In the genomic region with DNA sequence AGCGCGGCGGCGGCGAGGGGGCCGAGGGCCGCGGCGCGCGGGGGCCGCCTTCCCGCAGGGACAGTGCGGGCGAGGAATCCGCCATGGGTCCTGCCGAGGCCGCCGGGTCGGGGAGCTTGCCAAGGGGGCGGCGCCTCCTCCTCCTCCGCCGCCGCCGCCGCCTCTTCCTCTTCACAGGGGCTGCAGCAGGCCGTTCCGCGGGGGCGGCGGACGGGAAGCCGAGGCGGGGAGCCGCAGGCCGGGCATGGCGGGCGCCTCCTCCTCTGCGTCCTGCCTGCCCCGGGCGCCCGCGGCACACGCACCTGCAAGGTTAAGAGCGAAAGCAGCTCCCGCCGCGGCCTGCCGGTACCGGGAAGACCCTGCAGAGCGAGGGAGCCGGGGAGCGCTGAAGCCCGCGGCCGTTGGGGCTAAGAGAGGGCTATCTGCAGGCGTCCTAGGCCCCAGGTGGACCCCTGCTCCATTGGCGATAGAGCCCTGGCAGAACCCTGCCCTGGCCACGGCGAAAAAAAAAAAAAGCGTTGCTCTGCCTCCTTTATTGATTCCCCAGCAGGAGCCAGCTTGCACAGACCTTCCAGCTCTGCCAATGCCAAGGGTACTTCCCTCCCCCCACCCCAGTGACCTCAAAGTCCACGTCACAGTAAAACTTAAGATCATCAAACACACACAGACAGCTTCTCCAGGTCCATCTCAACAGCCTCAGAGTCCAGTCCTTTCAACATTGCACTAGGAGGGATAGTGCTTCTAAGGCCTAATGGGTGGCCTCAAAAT, we compare ENCODE assay signal across 1 cellular context.
TF ChIP-seq lines count a peak whose summit lies in the region.

A gene with protein sequence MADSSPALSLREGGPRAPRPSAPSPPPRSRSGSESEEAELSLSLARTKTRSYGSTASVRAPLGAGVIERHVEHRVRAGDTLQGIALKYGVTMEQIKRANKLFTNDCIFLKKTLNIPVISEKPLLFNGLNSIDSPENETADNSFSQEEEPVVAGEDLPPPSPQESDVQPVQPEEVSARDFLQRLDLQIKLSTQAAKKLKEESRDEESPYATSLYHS (minus strand): TSS at position 118 of the 768 bp plus-strand sequence. CDS start 33 bp downstream, at position 85.

TF ChIP-seq in K562, 482 proteins besides CTCF, POLR2A, EP300 and RAD21 (continued from another document and continues in another):
- TF ChIP-seq ZNF696 (CRISPR knock-in tag; conservative IDR thresholded peaks at IDR 0.05), result no peak
- TF ChIP-seq TSC22D4 (tag; IDR thresholded peaks at IDR 0.05), result no peak
- no peak for TF ChIP-seq MYBL2 (IDR thresholded peaks at IDR 0.05; ENCODE audit: low read depth)
- TF ChIP-seq MYBL2 (CRISPR knock-in tag; IDR thresholded peaks at IDR 0.05; ENCODE audit: borderline replicate concordance), result no peak
- TF ChIP-seq SRF (CRISPR knock-in tag; IDR thresholded peaks at IDR 0.05), result no peak
- TF ChIP-seq, protein P1, sequence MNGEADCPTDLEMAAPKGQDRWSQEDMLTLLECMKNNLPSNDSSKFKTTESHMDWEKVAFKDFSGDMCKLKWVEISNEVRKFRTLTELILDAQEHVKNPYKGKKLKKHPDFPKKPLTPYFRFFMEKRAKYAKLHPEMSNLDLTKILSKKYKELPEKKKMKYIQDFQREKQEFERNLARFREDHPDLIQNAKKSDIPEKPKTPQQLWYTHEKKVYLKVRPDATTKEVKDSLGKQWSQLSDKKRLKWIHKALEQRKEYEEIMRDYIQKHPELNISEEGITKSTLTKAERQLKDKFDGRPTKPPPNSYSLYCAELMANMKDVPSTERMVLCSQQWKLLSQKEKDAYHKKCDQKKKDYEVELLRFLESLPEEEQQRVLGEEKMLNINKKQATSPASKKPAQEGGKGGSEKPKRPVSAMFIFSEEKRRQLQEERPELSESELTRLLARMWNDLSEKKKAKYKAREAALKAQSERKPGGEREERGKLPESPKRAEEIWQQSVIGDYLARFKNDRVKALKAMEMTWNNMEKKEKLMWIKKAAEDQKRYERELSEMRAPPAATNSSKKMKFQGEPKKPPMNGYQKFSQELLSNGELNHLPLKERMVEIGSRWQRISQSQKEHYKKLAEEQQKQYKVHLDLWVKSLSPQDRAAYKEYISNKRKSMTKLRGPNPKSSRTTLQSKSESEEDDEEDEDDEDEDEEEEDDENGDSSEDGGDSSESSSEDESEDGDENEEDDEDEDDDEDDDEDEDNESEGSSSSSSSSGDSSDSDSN (IDR thresholded peaks at IDR 0.05; ENCODE audit: borderline replicate concordance in 1 of 2, low read depth in 2 of 2, low read length in 2 of 2), result peak in 1 of 2 experiments; percentile 80; a peak in 2 of 4 replicates
- TF ChIP-seq, protein P2, sequence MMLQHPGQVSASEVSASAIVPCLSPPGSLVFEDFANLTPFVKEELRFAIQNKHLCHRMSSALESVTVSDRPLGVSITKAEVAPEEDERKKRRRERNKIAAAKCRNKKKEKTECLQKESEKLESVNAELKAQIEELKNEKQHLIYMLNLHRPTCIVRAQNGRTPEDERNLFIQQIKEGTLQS (IDR thresholded peaks at IDR 0.05), result no peak
- TF ChIP-seq, protein P2 (CRISPR knock-in tag; conservative IDR thresholded peaks at IDR 0.05), result no peak
- no peak for TF ChIP-seq NFRKB (IDR thresholded peaks at IDR 0.05; ENCODE audit: low read depth)
- TF ChIP-seq, protein P3, sequence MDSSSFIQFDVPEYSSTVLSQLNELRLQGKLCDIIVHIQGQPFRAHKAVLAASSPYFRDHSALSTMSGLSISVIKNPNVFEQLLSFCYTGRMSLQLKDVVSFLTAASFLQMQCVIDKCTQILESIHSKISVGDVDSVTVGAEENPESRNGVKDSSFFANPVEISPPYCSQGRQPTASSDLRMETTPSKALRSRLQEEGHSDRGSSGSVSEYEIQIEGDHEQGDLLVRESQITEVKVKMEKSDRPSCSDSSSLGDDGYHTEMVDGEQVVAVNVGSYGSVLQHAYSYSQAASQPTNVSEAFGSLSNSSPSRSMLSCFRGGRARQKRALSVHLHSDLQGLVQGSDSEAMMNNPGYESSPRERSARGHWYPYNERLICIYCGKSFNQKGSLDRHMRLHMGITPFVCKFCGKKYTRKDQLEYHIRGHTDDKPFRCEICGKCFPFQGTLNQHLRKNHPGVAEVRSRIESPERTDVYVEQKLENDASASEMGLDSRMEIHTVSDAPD (CRISPR knock-in tag; IDR thresholded peaks at IDR 0.05), result no peak
- TF ChIP-seq RB1 (IDR thresholded peaks at IDR 0.05; ENCODE audit: low read depth), result peak; percentile 47; the same call in 1 of the 2 replicates
- no peak for TF ChIP-seq CHD2 (IDR thresholded peaks at IDR 0.05; ENCODE audit: low read depth, low read length)
- TF ChIP-seq, protein P4, sequence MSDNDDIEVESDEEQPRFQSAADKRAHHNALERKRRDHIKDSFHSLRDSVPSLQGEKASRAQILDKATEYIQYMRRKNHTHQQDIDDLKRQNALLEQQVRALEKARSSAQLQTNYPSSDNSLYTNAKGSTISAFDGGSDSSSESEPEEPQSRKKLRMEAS (CRISPR knock-in tag; IDR thresholded peaks at IDR 0.05), result no peak
- TF ChIP-seq POLR2B (IDR thresholded peaks at IDR 0.05; ENCODE audit: low read depth, partially characterized antibody), result no peak
- no peak for TF ChIP-seq MEIS2 (IDR thresholded peaks at IDR 0.05; ENCODE audit: partially characterized antibody)
- TF ChIP-seq ZZZ3 (IDR thresholded peaks at IDR 0.05), result no peak
- TF ChIP-seq MAZ (CRISPR knock-in tag; conservative IDR thresholded peaks at IDR 0.05 in 1 of 2, IDR thresholded peaks at IDR 0.05 in 1 of 2), result peak in 1 of 2 experiments; percentile 37; a peak in 1 of 4 replicates
- no peak for TF ChIP-seq SPI1 (IDR thresholded peaks at IDR 0.05; ENCODE audit: borderline replicate concordance, low read depth, low read length)
- peak; percentile 63; the same call in 1 of the 2 replicates for TF ChIP-seq CTBP1 (IDR thresholded peaks at IDR 0.05; ENCODE audit: borderline replicate concordance)
- TF ChIP-seq EGR1 (conservative IDR thresholded peaks at IDR 0.05), result peak; percentile 82
- no peak; the same call in 1 of the 2 replicates for TF ChIP-seq ZBTB7A (IDR thresholded peaks at IDR 0.05; ENCODE audit: borderline replicate concordance, control insufficient read depth, low read depth, low read length)
- no peak for TF ChIP-seq MAFK (IDR thresholded peaks at IDR 0.05; ENCODE audit: low read length)
- TF ChIP-seq, protein P5, sequence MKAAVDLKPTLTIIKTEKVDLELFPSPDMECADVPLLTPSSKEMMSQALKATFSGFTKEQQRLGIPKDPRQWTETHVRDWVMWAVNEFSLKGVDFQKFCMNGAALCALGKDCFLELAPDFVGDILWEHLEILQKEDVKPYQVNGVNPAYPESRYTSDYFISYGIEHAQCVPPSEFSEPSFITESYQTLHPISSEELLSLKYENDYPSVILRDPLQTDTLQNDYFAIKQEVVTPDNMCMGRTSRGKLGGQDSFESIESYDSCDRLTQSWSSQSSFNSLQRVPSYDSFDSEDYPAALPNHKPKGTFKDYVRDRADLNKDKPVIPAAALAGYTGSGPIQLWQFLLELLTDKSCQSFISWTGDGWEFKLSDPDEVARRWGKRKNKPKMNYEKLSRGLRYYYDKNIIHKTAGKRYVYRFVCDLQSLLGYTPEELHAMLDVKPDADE (conservative IDR thresholded peaks at IDR 0.05; ENCODE audit: control insufficient read depth, low read depth, low read length), result peak; percentile 32; the same call in 1 of the 2 replicates
- TF ChIP-seq HDAC3 (IDR thresholded peaks at IDR 0.05; ENCODE audit: borderline replicate concordance, partially characterized antibody), result no peak
- TF ChIP-seq, protein P6, sequence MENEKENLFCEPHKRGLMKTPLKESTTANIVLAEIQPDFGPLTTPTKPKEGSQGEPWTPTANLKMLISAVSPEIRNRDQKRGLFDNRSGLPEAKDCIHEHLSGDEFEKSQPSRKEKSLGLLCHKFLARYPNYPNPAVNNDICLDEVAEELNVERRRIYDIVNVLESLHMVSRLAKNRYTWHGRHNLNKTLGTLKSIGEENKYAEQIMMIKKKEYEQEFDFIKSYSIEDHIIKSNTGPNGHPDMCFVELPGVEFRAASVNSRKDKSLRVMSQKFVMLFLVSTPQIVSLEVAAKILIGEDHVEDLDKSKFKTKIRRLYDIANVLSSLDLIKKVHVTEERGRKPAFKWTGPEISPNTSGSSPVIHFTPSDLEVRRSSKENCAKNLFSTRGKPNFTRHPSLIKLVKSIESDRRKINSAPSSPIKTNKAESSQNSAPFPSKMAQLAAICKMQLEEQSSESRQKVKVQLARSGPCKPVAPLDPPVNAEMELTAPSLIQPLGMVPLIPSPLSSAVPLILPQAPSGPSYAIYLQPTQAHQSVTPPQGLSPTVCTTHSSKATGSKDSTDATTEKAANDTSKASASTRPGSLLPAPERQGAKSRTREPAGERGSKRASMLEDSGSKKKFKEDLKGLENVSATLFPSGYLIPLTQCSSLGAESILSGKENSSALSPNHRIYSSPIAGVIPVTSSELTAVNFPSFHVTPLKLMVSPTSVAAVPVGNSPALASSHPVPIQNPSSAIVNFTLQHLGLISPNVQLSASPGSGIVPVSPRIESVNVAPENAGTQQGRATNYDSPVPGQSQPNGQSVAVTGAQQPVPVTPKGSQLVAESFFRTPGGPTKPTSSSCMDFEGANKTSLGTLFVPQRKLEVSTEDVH (IDR thresholded peaks at IDR 0.05; ENCODE audit: low read depth, partially characterized antibody), result no peak
- no peak for TF ChIP-seq MAFF (IDR thresholded peaks at IDR 0.05; ENCODE audit: low read length)
- TF ChIP-seq, protein P7, sequence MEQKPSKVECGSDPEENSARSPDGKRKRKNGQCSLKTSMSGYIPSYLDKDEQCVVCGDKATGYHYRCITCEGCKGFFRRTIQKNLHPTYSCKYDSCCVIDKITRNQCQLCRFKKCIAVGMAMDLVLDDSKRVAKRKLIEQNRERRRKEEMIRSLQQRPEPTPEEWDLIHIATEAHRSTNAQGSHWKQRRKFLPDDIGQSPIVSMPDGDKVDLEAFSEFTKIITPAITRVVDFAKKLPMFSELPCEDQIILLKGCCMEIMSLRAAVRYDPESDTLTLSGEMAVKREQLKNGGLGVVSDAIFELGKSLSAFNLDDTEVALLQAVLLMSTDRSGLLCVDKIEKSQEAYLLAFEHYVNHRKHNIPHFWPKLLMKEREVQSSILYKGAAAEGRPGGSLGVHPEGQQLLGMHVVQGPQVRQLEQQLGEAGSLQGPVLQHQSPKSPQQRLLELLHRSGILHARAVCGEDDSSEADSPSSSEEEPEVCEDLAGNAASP (IDR thresholded peaks at IDR 0.05), result no peak
- TF ChIP-seq ZC3H11A (IDR thresholded peaks at IDR 0.05; ENCODE audit: low read depth, low read length), result no peak
- no peak for TF ChIP-seq BRCA1 (IDR thresholded peaks at IDR 0.05)
- TF ChIP-seq BRCA1 (CRISPR knock-in tag; IDR thresholded peaks at IDR 0.05), result no peak
- TF ChIP-seq GATAD2A (IDR thresholded peaks at IDR 0.05), result no peak
- no peak for TF ChIP-seq ZNF408 (CRISPR knock-in tag; IDR thresholded peaks at IDR 0.05; ENCODE audit: low read depth)
- no peak for TF ChIP-seq ZNF282 (CRISPR knock-in tag; IDR thresholded peaks at IDR 0.05)
- TF ChIP-seq ZNF444 (CRISPR knock-in tag; IDR thresholded peaks at IDR 0.05), result no peak
- TF ChIP-seq, protein P8, sequence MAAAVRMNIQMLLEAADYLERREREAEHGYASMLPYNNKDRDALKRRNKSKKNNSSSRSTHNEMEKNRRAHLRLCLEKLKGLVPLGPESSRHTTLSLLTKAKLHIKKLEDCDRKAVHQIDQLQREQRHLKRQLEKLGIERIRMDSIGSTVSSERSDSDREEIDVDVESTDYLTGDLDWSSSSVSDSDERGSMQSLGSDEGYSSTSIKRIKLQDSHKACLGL (CRISPR knock-in tag; IDR thresholded peaks at IDR 0.05; ENCODE audit: borderline replicate concordance, poor library complexity, severe bottlenecking), result no peak
- no peak for TF ChIP-seq C11orf30 (IDR thresholded peaks at IDR 0.05; ENCODE audit: low read depth)
- TF ChIP-seq GATA2 (CRISPR knock-in tag; IDR thresholded peaks at IDR 0.05), result no peak
- TF ChIP-seq MIER1 (IDR thresholded peaks at IDR 0.05; ENCODE audit: low read depth), result no peak
- TF ChIP-seq ZNF140 (CRISPR knock-in tag; IDR thresholded peaks at IDR 0.05), result no peak
- TF ChIP-seq, protein P9, sequence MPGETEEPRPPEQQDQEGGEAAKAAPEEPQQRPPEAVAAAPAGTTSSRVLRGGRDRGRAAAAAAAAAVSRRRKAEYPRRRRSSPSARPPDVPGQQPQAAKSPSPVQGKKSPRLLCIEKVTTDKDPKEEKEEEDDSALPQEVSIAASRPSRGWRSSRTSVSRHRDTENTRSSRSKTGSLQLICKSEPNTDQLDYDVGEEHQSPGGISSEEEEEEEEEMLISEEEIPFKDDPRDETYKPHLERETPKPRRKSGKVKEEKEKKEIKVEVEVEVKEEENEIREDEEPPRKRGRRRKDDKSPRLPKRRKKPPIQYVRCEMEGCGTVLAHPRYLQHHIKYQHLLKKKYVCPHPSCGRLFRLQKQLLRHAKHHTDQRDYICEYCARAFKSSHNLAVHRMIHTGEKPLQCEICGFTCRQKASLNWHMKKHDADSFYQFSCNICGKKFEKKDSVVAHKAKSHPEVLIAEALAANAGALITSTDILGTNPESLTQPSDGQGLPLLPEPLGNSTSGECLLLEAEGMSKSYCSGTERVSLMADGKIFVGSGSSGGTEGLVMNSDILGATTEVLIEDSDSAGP (CRISPR knock-in tag; IDR thresholded peaks at IDR 0.05), result no peak
- TF ChIP-seq, protein P10, sequence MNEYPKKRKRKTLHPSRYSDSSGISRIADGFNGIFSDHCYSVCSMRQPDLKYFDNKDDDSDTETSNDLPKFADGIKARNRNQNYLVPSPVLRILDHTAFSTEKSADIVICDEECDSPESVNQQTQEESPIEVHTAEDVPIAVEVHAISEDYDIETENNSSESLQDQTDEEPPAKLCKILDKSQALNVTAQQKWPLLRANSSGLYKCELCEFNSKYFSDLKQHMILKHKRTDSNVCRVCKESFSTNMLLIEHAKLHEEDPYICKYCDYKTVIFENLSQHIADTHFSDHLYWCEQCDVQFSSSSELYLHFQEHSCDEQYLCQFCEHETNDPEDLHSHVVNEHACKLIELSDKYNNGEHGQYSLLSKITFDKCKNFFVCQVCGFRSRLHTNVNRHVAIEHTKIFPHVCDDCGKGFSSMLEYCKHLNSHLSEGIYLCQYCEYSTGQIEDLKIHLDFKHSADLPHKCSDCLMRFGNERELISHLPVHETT (CRISPR knock-in tag; conservative IDR thresholded peaks at IDR 0.05 in 1 of 2, IDR thresholded peaks at IDR 0.05 in 1 of 2), result peak in 1 of 2 experiments; percentile 62; a peak in 1 of 4 replicates
- TF ChIP-seq, protein P11, sequence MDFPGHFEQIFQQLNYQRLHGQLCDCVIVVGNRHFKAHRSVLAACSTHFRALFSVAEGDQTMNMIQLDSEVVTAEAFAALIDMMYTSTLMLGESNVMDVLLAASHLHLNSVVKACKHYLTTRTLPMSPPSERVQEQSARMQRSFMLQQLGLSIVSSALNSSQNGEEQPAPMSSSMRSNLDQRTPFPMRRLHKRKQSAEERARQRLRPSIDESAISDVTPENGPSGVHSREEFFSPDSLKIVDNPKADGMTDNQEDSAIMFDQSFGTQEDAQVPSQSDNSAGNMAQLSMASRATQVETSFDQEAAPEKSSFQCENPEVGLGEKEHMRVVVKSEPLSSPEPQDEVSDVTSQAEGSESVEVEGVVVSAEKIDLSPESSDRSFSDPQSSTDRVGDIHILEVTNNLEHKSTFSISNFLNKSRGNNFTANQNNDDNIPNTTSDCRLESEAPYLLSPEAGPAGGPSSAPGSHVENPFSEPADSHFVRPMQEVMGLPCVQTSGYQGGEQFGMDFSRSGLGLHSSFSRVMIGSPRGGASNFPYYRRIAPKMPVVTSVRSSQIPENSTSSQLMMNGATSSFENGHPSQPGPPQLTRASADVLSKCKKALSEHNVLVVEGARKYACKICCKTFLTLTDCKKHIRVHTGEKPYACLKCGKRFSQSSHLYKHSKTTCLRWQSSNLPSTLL (IDR thresholded peaks at IDR 0.05), result no peak
- TF ChIP-seq MEF2D (tag; conservative IDR thresholded peaks at IDR 0.05; ENCODE audit: low read depth), result no peak
- no peak for TF ChIP-seq MCM5 (IDR thresholded peaks at IDR 0.05; ENCODE audit: low read depth)
- no peak for TF ChIP-seq SRSF1 (IDR thresholded peaks at IDR 0.05; ENCODE audit: low read depth, low read length)
- no peak for TF ChIP-seq XRCC4 (IDR thresholded peaks at IDR 0.05; ENCODE audit: extremely low read depth, insufficient read depth, insufficient read length)
